Comparison of ENCODE assay signal across 9 cellular contexts in genomic region chrX:145190801-145191389, GRCh38. TPM values are rescaled to one million over a fixed set of nuclear protein-coding genes. Genes with fewer than 3 reads are reported as not detected.
DNase-seq lines count a peak whose midpoint lies in the region; ATAC-seq and TF ChIP-seq lines count a peak whose summit lies in the region.
"Had no signal": no experiment of that assay in that cellular context is flagged by ENCODE, and none has a peak within 500 bp of the region (broad histone marks: within the 10 kb centered on the region; RNA-seq: fewer than 3 reads in every experiment).

No MANE protein-coding gene starts in this region.

- no peak for DNase-seq in left ventricle myocardium inferior
- DNase-seq in Right ventricle myocardium superior = no peak
- DNase-seq in PC-3 = peak; percentile 67
- peak; percentile 0 for DNase-seq in fibroblast of pulmonary artery (ENCODE audit: low read depth)
- no peak for DNase-seq in iPS-NIHi11 (ENCODE audit: low spot score)
- DNase-seq in mucosa of descending colon = no peak
- DNase-seq in HuH-7.5 (ENCODE audit: low spot score) = no peak

- BruUV-seq in PC-3 (replicated peaks; lab: Mats Ljungman, UMichigan) = no TSS peak

- H3K9me2 ChIP-seq in PC-3 (replicated peaks; ENCODE audit: low read length) = no peaks in the 10 kb centered on the region

- H3K27ac ChIP-seq in left ventricle myocardium inferior (replicated peaks) = no peak overlapping the region
- H3K27ac ChIP-seq in PC-3 (ENCODE audit: low read length) = no peak overlapping the region
- H3K27ac ChIP-seq: SK-N-MC had no signal

- H3K27me3 ChIP-seq in left ventricle myocardium inferior (ENCODE audit: low read depth) = no peaks in the 10 kb centered on the region
- no peaks in the 10 kb centered on the region for H3K27me3 ChIP-seq in PC-3 (ENCODE audit: low read length)

- TF ChIP-seq CTCF in left ventricle myocardium inferior (IDR thresholded peaks at IDR 0.05; ENCODE audit: borderline replicate concordance) (peak; percentile 35), PC-3 (conservative IDR thresholded peaks at IDR 0.05; ENCODE audit: low read depth, low read length) (peak; percentile 72), fibroblast of pulmonary artery (IDR thresholded peaks at IDR 0.05; ENCODE audit: low read length, missing control alignments) (peak; percentile 20), mucosa of descending colon (IDR thresholded peaks at IDR 0.05) (no peak)

- no peak overlapping the region for H3K4me2 ChIP-seq in PC-3 (ENCODE audit: low read length)

- H3K9me3 ChIP-seq in left ventricle myocardium inferior (replicated peaks) = no peaks in the 10 kb centered on the region
- H3K9me3 ChIP-seq in PC-3 (ENCODE audit: low read length) = no peaks in the 10 kb centered on the region
- no peaks in the 10 kb centered on the region for H3K9me3 ChIP-seq in mucosa of descending colon

- no peaks in the 10 kb centered on the region for H4K20me1 ChIP-seq in PC-3 (ENCODE audit: low read length)

- POLR2A ChIA-PET in PC-3 (lab: Charles Lee; ENCODE audit: unreplicated experiment) = no interaction called here

- CTCF ChIA-PET in PC-3 (lab: Charles Lee) = no interaction called here

- intact Hi-C loops in left ventricle myocardium inferior (cut with micrococcal nuclease) (no loop called here), Right ventricle myocardium superior (cut with DNase I) (no loop called here), PC-3 (cut with micrococcal nuclease) (loop anchor here (1.0 to 5.0 kb wide), 2 partner anchors 133 to 1404 kb away; no protein-coding TSS in a partner anchor), mucosa of descending colon (cut with DNase I, micrococcal nuclease) (no loop called here)

- H3F3A ChIP-seq in PC-3 (ENCODE audit: low read length, unreplicated experiment) = no peaks in the 10 kb centered on the region

- H3K9ac ChIP-seq in PC-3 (ENCODE audit: low read length) = no peak overlapping the region

- H3K79me2 ChIP-seq in PC-3 (ENCODE audit: low read length) = no peaks in the 10 kb centered on the region

- ATAC-seq in Right ventricle myocardium superior (ENCODE audit: poor library complexity) (no peak), PC-3 (peak; percentile 24; the same call in 1 of the 2 replicates), mucosa of descending colon (no peak), GM18519 (IDR thresholded peaks at IDR 0.05; ENCODE audit: low FRiP score, unreplicated experiment) (no peak)

- H3K36me3 ChIP-seq in left ventricle myocardium inferior (no peaks in the 10 kb centered on the region), PC-3 (ENCODE audit: low read depth, low read length) (no peaks in the 10 kb centered on the region), mucosa of descending colon (ENCODE audit: low read depth) (no peaks in the 10 kb centered on the region)

- no peak overlapping the region for H3K4me3 ChIP-seq in left ventricle myocardium inferior
- no peak overlapping the region for H3K4me3 ChIP-seq in PC-3 (ENCODE audit: low read length)
- H3K4me3 ChIP-seq in fibroblast of pulmonary artery (replicated peaks; ENCODE audit: low read depth, low read length) = no peak overlapping the region
- no peak overlapping the region for H3K4me3 ChIP-seq in mucosa of descending colon
- H3K4me3 ChIP-seq: SK-N-MC had no signal

- H2AFZ ChIP-seq in PC-3 (ENCODE audit: low read length) = no peak overlapping the region

- H3K4me1 ChIP-seq in left ventricle myocardium inferior (no peaks in the 10 kb centered on the region), PC-3 (ENCODE audit: insufficient read depth, low read length) (no peaks in the 10 kb centered on the region), mucosa of descending colon (ENCODE audit: low read depth) (no peaks in the 10 kb centered on the region)

RNA-seq across cellular contexts. Expression of gene SPANXN1, which starts 56.4 kb away (rescaled TPM):
- not detected for total RNA-seq in left ventricle myocardium inferior
- total RNA-seq in Right ventricle myocardium superior = not detected
- not detected in 2 replicates for total RNA-seq in PC-3 (2014; rRNA removed)
- not detected for total RNA-seq in mucosa of descending colon

Comparison
In these comparisons a context has a peak if more than half of its experiments do, and no peak if none do; other contexts are left out.
1. DNase-seq: peak in PC-3 (single experiment) and fibroblast of pulmonary artery (single experiment); none in left ventricle myocardium inferior (single experiment), Right ventricle myocardium superior (single experiment), iPS-NIHi11 (single experiment), mucosa of descending colon (0 of 3) and HuH-7.5 (single experiment).